Comparison of ENCODE assay signal across 9 cellular contexts in genomic region chr15:73753250-73754130, GRCh38. TPM values are rescaled to one million over a fixed set of nuclear protein-coding genes. Genes with fewer than 3 reads are reported as not detected.
A peak's percentile ranks its signal among the peaks of the same experiment; 100 is the strongest.
DNase-seq lines count a peak whose midpoint lies in the region; ATAC-seq and TF ChIP-seq lines count a peak whose summit lies in the region.
"Had no signal": no experiment of that assay in that cellular context is flagged by ENCODE, and none has a peak within 500 bp of the region (broad histone marks: within the 10 kb centered on the region; RNA-seq: fewer than 3 reads in every experiment).

Gene INSYN1 (minus strand): TSS chr15:73753351. CDS start chr15:73751130, 2,221 bp downstream.

- ATAC-seq in body of pancreas (peak; percentile 51), HG03139 (IDR thresholded peaks at IDR 0.05; ENCODE audit: unreplicated experiment) (no peak)
- no peak for ATAC-seq in activated naive CD8-positive, alpha-beta T cell treated with anti-CD3 and anti-CD28 coated beads, Interleukin-2, amount 50 U/mL, for 24 hours
- ATAC-seq: left colon had no signal

- H3K4me3 ChIP-seq in GM23248 (peak within 1 kb of the TSS; percentile 73), body of pancreas (peak within 1 kb of the TSS; percentile 7 to 30), retinal pigment epithelial cell (ENCODE audit: low read length) (peak within 1 kb of the TSS; percentile 40)

- no peak within 1 kb of the TSS for H3K4me3 Mint-ChIP-seq in activated naive CD8-positive, alpha-beta T cell treated with anti-CD3 and anti-CD28 coated beads, Interleukin-2, amount 50 U/mL, for 24 hours

- no peak within 1 kb of the TSS for H3K27ac Mint-ChIP-seq in activated naive CD8-positive, alpha-beta T cell treated with anti-CD3 and anti-CD28 coated beads, Interleukin-2, amount 50 U/mL, for 24 hours

- H3K27me3 ChIP-seq in GM23248 (replicated peaks; ENCODE audit: insufficient read depth) (peaks cover 22% of the 10 kb centered on the region), body of pancreas (peaks cover 0 to 8% of the 10 kb centered on the region in 2 donors)

- H3F3A ChIP-seq in GM23248 (ENCODE audit: insufficient read depth): no peaks in the 10 kb centered on the region

- H3K4me1 ChIP-seq in GM23248 (ENCODE audit: insufficient read depth) (no peaks in the 10 kb centered on the region), body of pancreas (peaks cover 9% of the 10 kb centered on the region)

- H3K79me2 ChIP-seq in GM23248 (ENCODE audit: insufficient read depth): no peaks in the 10 kb centered on the region

- peak within 1 kb of the TSS; percentile 67 for H2AFZ ChIP-seq in GM23248

- peak within 1 kb of the TSS; percentile 67 for H3K9ac ChIP-seq in GM23248

- H3K36me3 Mint-ChIP-seq in activated naive CD8-positive, alpha-beta T cell treated with anti-CD3 and anti-CD28 coated beads, Interleukin-2, amount 50 U/mL, for 24 hours (ENCODE audit: low read depth): no peaks in the 10 kb centered on the region

- H4K20me1 ChIP-seq in GM23248 (ENCODE audit: insufficient read depth): no peaks in the 10 kb centered on the region

- no peaks in the 10 kb centered on the region for H3K9me3 ChIP-seq in GM23248 (ENCODE audit: low read depth)
- no peaks in the 10 kb centered on the region for H3K9me3 ChIP-seq in body of pancreas

- no peaks in the 10 kb centered on the region for H3K9me3 Mint-ChIP-seq in activated naive CD8-positive, alpha-beta T cell treated with anti-CD3 and anti-CD28 coated beads, Interleukin-2, amount 50 U/mL, for 24 hours

- H3K4me1 Mint-ChIP-seq in activated naive CD8-positive, alpha-beta T cell treated with anti-CD3 and anti-CD28 coated beads, Interleukin-2, amount 50 U/mL, for 24 hours: no peaks in the 10 kb centered on the region

- H3K27me3 Mint-ChIP-seq in activated naive CD8-positive, alpha-beta T cell treated with anti-CD3 and anti-CD28 coated beads, Interleukin-2, amount 50 U/mL, for 24 hours: peaks cover 52% of the 10 kb centered on the region

- in situ Hi-C loops in GM23248 (cut with MboI): no loop called here

- peak within 1 kb of the TSS; percentile 79 for H3K4me2 ChIP-seq in GM23248 (ENCODE audit: unreplicated experiment)

- no peaks in the 10 kb centered on the region for H3K9me2 ChIP-seq in GM23248 (ENCODE audit: insufficient read depth)

- peak; percentile 82 for DNase-seq in GM23248
- DNase-seq in body of pancreas: peak; percentile 31 to 52 (median 36)
- peak; percentile 59 for DNase-seq in iPS DF 19.7 (ENCODE audit: low read depth, low spot score)
- DNase-seq in retinal pigment epithelial cell (ENCODE audit: low read depth): no peak
- no peak for DNase-seq in foreskin melanocyte
- no peak for DNase-seq in NCI-H345 treated with DMSO at 0.1 percent for 48 hours (lab: John Stamatoyannopoulos, UW; ENCODE audit: unreplicated experiment)
- DNase-seq in activated naive CD8-positive, alpha-beta T cell treated with anti-CD3 and anti-CD28 coated beads, Interleukin-2, amount 50 U/mL, for 24 hours: no peak

- H3K36me3 ChIP-seq in GM23248 (ENCODE audit: low read depth): no peaks in the 10 kb centered on the region
- no peaks in the 10 kb centered on the region for H3K36me3 ChIP-seq in body of pancreas (replicated peaks in 1 of 2; ENCODE audit: insufficient read depth in 1 of 2, low read depth in 2 of 2)

- intact Hi-C loops in body of pancreas (cut with DNase I): no loop called here

- no peak for TF ChIP-seq POLR2A in body of pancreas (IDR thresholded peaks at IDR 0.05)

- TF ChIP-seq CTCF in body of pancreas (IDR thresholded peaks at IDR 0.05) (no peak), retinal pigment epithelial cell (conservative IDR thresholded peaks at IDR 0.05; ENCODE audit: low read depth, low read length) (no peak)

- 12 to 20% methylated on average over 20 to 37 of the region's 44 CpGs for WGBS in GM23248 (ENCODE audit: low coverage in 1 of 2, low lambda C conversion rate in 2 of 2, missing lambda C conversion rate in 2 of 2), 2 experiments
- 13 to 33% methylated on average over 16 to 40 of the region's 44 CpGs for WGBS in body of pancreas, 2 donors

- no peak within 1 kb of the TSS for H3K27ac ChIP-seq in GM23248
- H3K27ac ChIP-seq in body of pancreas: no peak within 1 kb of the TSS

RNA-seq across cellular contexts. Expression of gene INSYN1, which starts in this region (rescaled TPM):
- total RNA-seq in GM23248 (2014; rRNA removed; shearing (Covaris generic)): 8.1 and 10.4 TPM in 2 replicates
- 0.10 and 0.11 TPM in 2 replicates for polyA plus RNA-seq in GM23248 (2016; fragmentation: Nextera tagmentation; extraction: Ambion mirVana)
- 1 to 10 TPM; 1.3 to 3.6 TPM for total RNA-seq in body of pancreas

Comparison
In these comparisons a context has a peak if more than half of its experiments do, and no peak if none do; other contexts are left out.
1. DNase-seq: peak in GM23248 (single experiment), body of pancreas (4 of 4) and iPS DF 19.7 (single experiment); none in retinal pigment epithelial cell (single experiment), foreskin melanocyte (single experiment), NCI-H345 treated with DMSO at 0.1 percent for 48 hours (single experiment) and activated naive CD8-positive, alpha-beta T cell treated with anti-CD3 and anti-CD28 coated beads, Interleukin-2, amount 50 U/mL, for 24 hours (single experiment).
2. H3K4me3 ChIP-seq: peak in every context shown above with its lines; median percentile 73 in GM23248; 40 in retinal pigment epithelial cell; 18 in body of pancreas.